In genomic region chr2:3633089-3633981, GRCh38 we compare ENCODE assay signal across 16 cellular contexts. TPM values are rescaled to one million over a fixed set of nuclear protein-coding genes. Genes with fewer than 3 reads are reported as not detected.
DNase-seq lines count a peak whose midpoint lies in the region; ATAC-seq, FAIRE-seq and TF ChIP-seq lines count a peak whose summit lies in the region.
"Had no signal": no experiment of that assay in that cellular context is flagged by ENCODE, and none has a peak within 500 bp of the region (broad histone marks: within the 10 kb centered on the region; RNA-seq: fewer than 3 reads in every experiment).

No MANE protein-coding gene starts in this region.

- H3K27me3 ChIP-seq in endodermal cell (ENCODE audit: control insufficient read depth, insufficient read depth, low read length, poor library complexity, severe bottlenecking), result no peaks in the 10 kb centered on the region
- H3K27me3 ChIP-seq: heart right ventricle had no signal

- H3K9ac ChIP-seq in endodermal cell (ENCODE audit: extremely low read depth, low read length, poor library complexity, severe bottlenecking), result no peak overlapping the region

- H3K9me3 Mint-ChIP-seq in endodermal cell, result no peaks in the 10 kb centered on the region
- H3K9me3 Mint-ChIP-seq: naive thymus-derived CD8-positive, alpha-beta T cell; T-helper 2 cell treated with Interferon-gamma antibody and Interleukin-4, amounts not matched to agents 5 μg/mL and 100 μg/mL, for 36 hours had no signal

- no peak overlapping the region for H3K27ac Mint-ChIP-seq in endodermal cell
- H3K27ac Mint-ChIP-seq: naive thymus-derived CD8-positive, alpha-beta T cell; T-helper 2 cell treated with Interferon-gamma antibody and Interleukin-4, amounts not matched to agents 5 μg/mL and 100 μg/mL, for 36 hours had no signal

- H3K4me1 ChIP-seq in endodermal cell (ENCODE audit: control insufficient read depth, insufficient read depth, low read length), result no peaks in the 10 kb centered on the region

- intact Hi-C loops in sciatic nerve (cut with DNase I), result no loop called here

- H3K4me3 ChIP-seq in endodermal cell (ENCODE audit: low read length), result no peak overlapping the region
- H3K4me3 ChIP-seq: heart right ventricle, thoracic aorta had no signal

- no peaks in the 10 kb centered on the region for H3K36me3 ChIP-seq in endodermal cell (ENCODE audit: control insufficient read depth, insufficient read depth, low read length)
- H3K36me3 ChIP-seq: heart right ventricle, thoracic aorta had no signal

- no peak for TF ChIP-seq CTCF in endodermal cell (conservative IDR thresholded peaks at IDR 0.05)
- no peak for TF ChIP-seq CTCF in D721Med (IDR thresholded peaks at IDR 0.05; ENCODE audit: insufficient read depth, missing control alignments)

- FAIRE-seq in D721Med (lab: Jason Lieb, UNC), result no peak
- FAIRE-seq: A204.1 had no signal

- peaks cover 2% of the 10 kb centered on the region for H3K4me1 Mint-ChIP-seq in endodermal cell

- no peak for ATAC-seq in sciatic nerve
- no peak for ATAC-seq in GM18870 (IDR thresholded peaks at IDR 0.05; ENCODE audit: unreplicated experiment)
- ATAC-seq: naive thymus-derived CD8-positive, alpha-beta T cell had no signal

- H3K4me3 Mint-ChIP-seq in endodermal cell, result no peak overlapping the region
- H3K4me3 Mint-ChIP-seq: naive thymus-derived CD8-positive, alpha-beta T cell; T-helper 2 cell treated with Interferon-gamma antibody and Interleukin-4, amounts not matched to agents 5 μg/mL and 100 μg/mL, for 36 hours had no signal

- no peaks in the 10 kb centered on the region for H3K36me3 Mint-ChIP-seq in endodermal cell (ENCODE audit: low read depth)
- H3K36me3 Mint-ChIP-seq: naive thymus-derived CD8-positive, alpha-beta T cell had no signal

- no peaks in the 10 kb centered on the region for H3K9me3 ChIP-seq in endodermal cell (ENCODE audit: control insufficient read depth, low read length)
- H3K9me3 ChIP-seq: heart right ventricle, thoracic aorta had no signal

- DNase-seq in DMS53 (lab: John Stamatoyannopoulos, UW) (peak; percentile 15), DMS53 treated with DMSO at 0.1 percent for 48 hours (lab: John Stamatoyannopoulos, UW; ENCODE audit: unreplicated experiment) (no peak), NCI-H446 treated with DMSO at 0.1 percent for 48 hours (lab: John Stamatoyannopoulos, UW) (peak; percentile 24), endodermal cell (peak; percentile 26), sciatic nerve (ENCODE audit: low spot score) (peak; percentile 47), D721Med (ENCODE audit: insufficient read length, low spot score) (no peak), HuH-7 (ENCODE audit: low spot score) (no peak)
- DNase-seq: GDM1; NCI-H526; stimulated activated CD4-positive, alpha-beta T cell treated with anti-CD3 and anti-CD28 coated beads, Interleukin-4, amount 100 ng/mL, for 24 hours had no signal

- H3K27ac ChIP-seq in endodermal cell (ENCODE audit: low read depth, low read length), result no peak overlapping the region
- H3K27ac ChIP-seq: heart right ventricle, thoracic aorta had no signal

- 94 to 97% methylated on average over 25 to 33 of the region's 33 CpGs for WGBS in endodermal cell (ENCODE audit: insufficient coverage in 1 of 2, insufficient read length in 1 of 2), 2 experiments

- peaks cover 23% of the 10 kb centered on the region for H3K27me3 Mint-ChIP-seq in endodermal cell (ENCODE audit: insufficient read depth)

RNA-seq across cellular contexts. Expression of gene ALLC, which starts 24.7 kb away (rescaled TPM):
- total RNA-seq in endodermal cell, result not detected
- polyA plus RNA-seq in endodermal cell (2013, experiment 1 of 2), result not detected
- polyA plus RNA-seq in endodermal cell (2013, experiment 2 of 2), result not detected
- total RNA-seq in sciatic nerve, result 7.6 TPM
- total RNA-seq: heart right ventricle; naive thymus-derived CD8-positive, alpha-beta T cell had no signal
- polyA plus RNA-seq: naive thymus-derived CD8-positive, alpha-beta T cell had no signal

RNA-seq across cellular contexts. Expression of gene COLEC11, which starts 38.4 kb away (rescaled TPM):
- 1 to 10 TPM; 1.1 to 1.5 TPM for total RNA-seq in endodermal cell
- 0.21 TPM for polyA plus RNA-seq in endodermal cell (2013, experiment 1 of 2)
- not detected for polyA plus RNA-seq in endodermal cell (2013, experiment 2 of 2)
- 1.1 TPM for total RNA-seq in sciatic nerve
- polyA plus RNA-seq: naive thymus-derived CD8-positive, alpha-beta T cell had no signal

RNA-seq across cellular contexts. Expression of gene RPS7, which starts 58.3 kb away (rescaled TPM):
- total RNA-seq in endodermal cell, result 1,000 to 10,000 TPM; 1,323 to 1,693 TPM
- 1,899 TPM for polyA plus RNA-seq in endodermal cell (2013, experiment 1 of 2)
- polyA plus RNA-seq in endodermal cell (2013, experiment 2 of 2), result 1,806 TPM
- total RNA-seq in sciatic nerve, result 852 TPM

Comparison
In these comparisons a context has a peak if more than half of its experiments do, and no peak if none do; other contexts are left out.
1. DNase-seq: peak in DMS53 (single experiment), NCI-H446 treated with DMSO at 0.1 percent for 48 hours (single experiment), endodermal cell (single experiment) and sciatic nerve (single experiment); none in DMS53 treated with DMSO at 0.1 percent for 48 hours (single experiment), D721Med (single experiment) and HuH-7 (single experiment).